Comparison of ENCODE assay signal across 26 cellular contexts in genomic region chr10:59741048-59741447, GRCh38. TPM values are rescaled to one million over a fixed set of nuclear protein-coding genes. Genes with fewer than 3 reads are reported as not detected.
DNase-seq lines count a peak whose midpoint lies in the region; ATAC-seq, FAIRE-seq and TF ChIP-seq lines count a peak whose summit lies in the region.
"Had no signal": no experiment of that assay in that cellular context is flagged by ENCODE, and none has a peak within 500 bp of the region (broad histone marks: within the 10 kb centered on the region; RNA-seq: fewer than 3 reads in every experiment).

No MANE protein-coding gene starts in this region.

- TF ChIP-seq CTCF in PC-3 (conservative IDR thresholded peaks at IDR 0.05; ENCODE audit: low read depth, low read length) (no peak), bronchial epithelial cell (IDR thresholded peaks at IDR 0.05; ENCODE audit: insufficient read depth, low read length, severe bottlenecking) (no peak)

- ATAC-seq in PC-3 (peak; percentile 60), esophagus mucosa (peak; percentile 63), left colon (peak; percentile 39), HG02588 (IDR thresholded peaks at IDR 0.05; ENCODE audit: unreplicated experiment) (no peak)
- ATAC-seq: A549, GM12878 had no signal

- BruUV-seq in PC-3 (replicated peaks; lab: Mats Ljungman, UMichigan): no TSS peak

- no peaks in the 10 kb centered on the region for H3K79me2 ChIP-seq in PC-3 (ENCODE audit: low read length)

- H3K4me1 ChIP-seq in PC-3 (ENCODE audit: insufficient read depth, low read length): peaks cover 40% of the 10 kb centered on the region
- H3K4me1 ChIP-seq: A549; BE2C; BLaER1 treated with 17β-estradiol and CSF1 and Interleukin-3, amounts not matched to agents 10 nM and 100 nM; HAP-1 had no signal

- CTCF ChIA-PET in PC-3 (lab: Charles Lee): no interaction called here

- peak overlapping the region; percentile 35 for H3K27ac ChIP-seq in PC-3 (ENCODE audit: low read length)
- H3K27ac ChIP-seq: A549; BLaER1 treated with 17β-estradiol and CSF1 and Interleukin-3, amounts not matched to agents 10 nM and 100 nM had no signal

- H3K27me3 ChIP-seq in PC-3 (ENCODE audit: low read length) (no peaks in the 10 kb centered on the region), bronchial epithelial cell (ENCODE audit: control insufficient read depth, insufficient read depth, low read length) (no peaks in the 10 kb centered on the region)
- H3K27me3 ChIP-seq: BE2C; BLaER1 treated with 17β-estradiol and CSF1 and Interleukin-3, amounts not matched to agents 10 nM and 100 nM had no signal

- H3K4me3 ChIP-seq in PC-3 (ENCODE audit: low read length) (no peak overlapping the region), bronchial epithelial cell (ENCODE audit: low read depth, low read length) (no peak overlapping the region)
- H3K4me3 ChIP-seq: A549; BLaER1 treated with 17β-estradiol and CSF1 and Interleukin-3, amounts not matched to agents 10 nM and 100 nM; GM12878; HAP-1 had no signal

- POLR2A ChIA-PET in PC-3 (lab: Charles Lee; ENCODE audit: unreplicated experiment): no interaction called here

- H3K4me2 ChIP-seq in PC-3 (ENCODE audit: low read length): peak overlapping the region; percentile 24; the same call in 1 of the 2 replicates
- H3K4me2 ChIP-seq: A549; BLaER1 treated with 17β-estradiol and CSF1 and Interleukin-3, amounts not matched to agents 10 nM and 100 nM had no signal

- peak; percentile 79 for DNase-seq in PC-3
- DNase-seq in bronchial epithelial cell (ENCODE audit: low read depth): peak; percentile 35
- DNase-seq in left colon: no peak
- no peak for DNase-seq in epidermal melanocyte (ENCODE audit: insufficient read length, low spot score)
- no peak for DNase-seq in NCI-H1930 (lab: John Stamatoyannopoulos, UW)
- DNase-seq in T-helper 1 cell: no peak
- DNase-seq: 8988T; ACHN; AML-193; BE2C; CD4-positive, alpha-beta T cell; CD8-positive, alpha-beta memory T cell; DMS 273 treated with DMSO at 0.1 percent for 48 hours; DMS79; EL; GDM1; GOT3; HFFc6 had no signal

- H3F3A ChIP-seq in PC-3 (ENCODE audit: low read length, unreplicated experiment): no peaks in the 10 kb centered on the region

- H3K9me3 ChIP-seq in PC-3 (ENCODE audit: low read length): no peaks in the 10 kb centered on the region
- H3K9me3 ChIP-seq: A549, BE2C, HAP-1 had no signal

- no peak for FAIRE-seq in bronchial epithelial cell (lab: Jason Lieb, UNC)
- FAIRE-seq: A549, D721Med, GM12878, H54 had no signal

- H3K36me3 ChIP-seq in PC-3 (ENCODE audit: low read depth, low read length) (no peaks in the 10 kb centered on the region), bronchial epithelial cell (ENCODE audit: control insufficient read depth, insufficient read depth, low read length) (no peaks in the 10 kb centered on the region)
- H3K36me3 ChIP-seq: BE2C; BLaER1 treated with 17β-estradiol and CSF1 and Interleukin-3, amounts not matched to agents 10 nM and 100 nM; HAP-1 had no signal

- no peak overlapping the region for H3K9ac ChIP-seq in PC-3 (ENCODE audit: low read length)
- H3K9ac ChIP-seq: BLaER1 treated with 17β-estradiol and CSF1 and Interleukin-3, amounts not matched to agents 10 nM and 100 nM had no signal

- no peaks in the 10 kb centered on the region for H4K20me1 ChIP-seq in PC-3 (ENCODE audit: low read length)
- H4K20me1 ChIP-seq: BLaER1 treated with 17β-estradiol and CSF1 and Interleukin-3, amounts not matched to agents 10 nM and 100 nM had no signal

- H3K9me2 ChIP-seq in PC-3 (replicated peaks; ENCODE audit: low read length): no peaks in the 10 kb centered on the region

- intact Hi-C loops in PC-3 (cut with micrococcal nuclease): no loop called here
- intact Hi-C loops in left colon (cut with DNase I, micrococcal nuclease): no loop called here

- H2AFZ ChIP-seq in PC-3 (ENCODE audit: low read length): no peak overlapping the region

RNA-seq across cellular contexts. Expression of gene MRLN, which starts 12.2 kb away (rescaled TPM):
- total RNA-seq in PC-3 (2014; rRNA removed): not detected in 2 replicates
- not detected in 2 replicates for total RNA-seq in bronchial epithelial cell
- total RNA-seq in esophagus mucosa: not detected
- total RNA-seq in left colon: not detected
- total RNA-seq: CD8-positive, alpha-beta memory T cell; GM12878; HFFc6 had no signal

RNA-seq across cellular contexts. Expression of gene SLC16A9, which starts 31.4 kb away (rescaled TPM):
- total RNA-seq in PC-3 (2014; rRNA removed): 12.8 and 17.4 TPM in 2 replicates
- 2.9 and 7.8 TPM in 2 replicates for total RNA-seq in bronchial epithelial cell
- 14.3 TPM for total RNA-seq in esophagus mucosa
- total RNA-seq in left colon: 10 to 100 TPM; 22.9 to 42.3 TPM
- total RNA-seq: CD4-positive, alpha-beta T cell; HFFc6 had no signal

Comparison
In these comparisons a context has a peak if more than half of its experiments do, and no peak if none do; other contexts are left out.
1. DNase-seq: peak in PC-3 (single experiment) and bronchial epithelial cell (single experiment); none in left colon (0 of 2), epidermal melanocyte (single experiment), NCI-H1930 (0 of 2) and T-helper 1 cell (0 of 5).